ENCODE assay signal across 17 cellular contexts in the genomic region with DNA sequence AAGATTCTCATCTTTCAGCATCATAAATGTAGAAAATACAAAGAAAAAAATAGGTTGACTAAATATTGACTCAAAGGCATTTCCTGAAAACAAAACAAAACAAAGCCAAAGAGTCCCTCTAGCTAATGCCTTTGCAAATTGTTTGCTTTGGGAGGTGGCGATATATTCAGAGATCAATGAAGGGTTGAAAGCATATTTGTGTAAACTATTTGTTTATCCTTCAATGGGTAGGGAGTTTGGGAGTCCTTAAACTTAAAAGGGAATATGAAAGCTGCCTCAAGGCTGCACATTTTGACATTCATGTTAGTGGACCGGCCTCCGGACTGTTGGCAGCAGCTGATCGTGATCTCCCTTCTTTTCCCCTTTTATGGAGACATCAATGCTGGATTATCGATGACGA.
DNase-seq lines count a peak whose midpoint lies in the region; ATAC-seq, FAIRE-seq and TF ChIP-seq lines count a peak whose summit lies in the region.
"Had no signal": no experiment of that assay in that cellular context is flagged by ENCODE, and none has a peak within 500 bp of the region (broad histone marks: within the 10 kb centered on the region; RNA-seq: fewer than 3 reads in every experiment).

No MANE protein-coding gene starts in this region.

- no peak overlapping the region for H3K27ac ChIP-seq in gastroesophageal sphincter
- H3K27ac ChIP-seq: SK-N-MC had no signal

- peak; percentile 70 for FAIRE-seq in endometrium (lab: Jason Lieb, UNC)
- FAIRE-seq: A204.1 had no signal

- no peaks in the 10 kb centered on the region for H3K4me1 ChIP-seq in gastroesophageal sphincter

- DNase-seq in NCI-H345 (lab: John Stamatoyannopoulos, UW) = peak; percentile 37
- DNase-seq in NCI-H345 treated with DMSO at 0.1 percent for 48 hours (lab: John Stamatoyannopoulos, UW; ENCODE audit: unreplicated experiment) = no peak
- peak; percentile 17 for DNase-seq in NCI-H2081 treated with DMSO at 0.1 percent for 48 hours (lab: John Stamatoyannopoulos, UW)
- DNase-seq: CD4-positive, alpha-beta T cell; DND-41; H9; NCI-H1417 treated with DMSO at 0.1 percent for 48 hours; NCI-H446 treated with DMSO at 0.1 percent for 48 hours; NCI-H82; OCI-M1; SHP77 had no signal

- no peak for TF ChIP-seq CTCF in gastroesophageal sphincter (IDR thresholded peaks at IDR 0.05)

- ATAC-seq in GM21619 (IDR thresholded peaks at IDR 0.05; ENCODE audit: unreplicated experiment) (no peak), HG03108 (IDR thresholded peaks at IDR 0.05; ENCODE audit: unreplicated experiment) (no peak), gastroesophageal sphincter (no peak)

- WGBS in gastroesophageal sphincter (ENCODE audit: low coverage in 1 of 2), 2 donors = 79 to 83% methylated on average over 3 of the region's 6 CpGs

- no peak for TF ChIP-seq EP300 in gastroesophageal sphincter (IDR thresholded peaks at IDR 0.05)

- H3K4me3 ChIP-seq in gastroesophageal sphincter = no peak overlapping the region
- H3K4me3 ChIP-seq: SK-N-MC had no signal

- TF ChIP-seq POLR2A in gastroesophageal sphincter (IDR thresholded peaks at IDR 0.05) = no peak

- no peaks in the 10 kb centered on the region for H3K9me3 ChIP-seq in gastroesophageal sphincter

- H3K27me3 ChIP-seq in gastroesophageal sphincter = no peaks in the 10 kb centered on the region

- H3K36me3 ChIP-seq in gastroesophageal sphincter = no peaks in the 10 kb centered on the region
